In the genomic region with DNA sequence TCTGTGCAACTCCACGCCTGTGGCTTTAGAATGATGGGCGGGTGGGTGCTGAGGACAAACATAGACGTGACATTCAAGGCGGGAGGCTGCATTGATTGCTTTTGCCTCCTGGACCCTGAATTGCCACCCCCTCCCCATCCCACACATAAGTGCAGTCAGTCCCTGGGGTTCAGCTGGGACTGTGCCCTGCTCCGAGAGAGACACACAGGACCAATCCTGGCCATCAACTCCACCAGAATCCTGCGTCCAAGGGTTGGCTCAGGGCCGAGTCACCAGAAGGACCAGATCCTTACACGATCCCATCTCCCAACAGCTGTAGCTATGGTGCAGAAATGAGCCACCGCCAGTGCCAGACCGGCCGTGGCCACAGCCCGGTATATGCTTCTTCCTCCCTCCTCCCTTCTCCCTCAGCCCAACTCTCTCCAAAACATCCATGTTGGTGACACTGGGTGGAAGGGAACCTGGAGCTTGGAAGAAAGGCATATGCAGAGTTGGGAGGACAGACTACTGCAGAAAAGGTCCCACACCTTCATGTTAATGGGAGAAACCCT, we compare ENCODE assay signal across 27 cellular contexts. TPM values are rescaled to one million over a fixed set of nuclear protein-coding genes. Genes with fewer than 3 reads are reported as not detected.
"Had no signal": no experiment of that assay in that cellular context is flagged by ENCODE, and none has a peak within 500 bp of the region (broad histone marks: within the 10 kb centered on the region; RNA-seq: fewer than 3 reads in every experiment).

No MANE protein-coding gene starts in this region.

- H3K4me1 Mint-ChIP-seq: naive thymus-derived CD8-positive, alpha-beta T cell; nephron; stimulated activated effector memory CD8-positive, alpha-beta T cell treated with anti-CD3 and anti-CD28 coated beads, Interleukin-12 subunit alpha, Interleukin-12 subunit beta, amount 100 ng/mL, for 72 hours had no signal

- H2AFZ ChIP-seq: neural progenitor cell had no signal

- H3K9ac ChIP-seq: neural progenitor cell had no signal

- H3K27me3 ChIP-seq: neural progenitor cell, suprapubic skin, uterus had no signal

- H3K36me3 ChIP-seq: left lung, lower lobe of right lung, neural progenitor cell, pancreas, prostate gland, spleen, suprapubic skin, thoracic aorta, tibial artery, uterus had no signal

- H3K27ac Mint-ChIP-seq: naive thymus-derived CD8-positive, alpha-beta T cell; nephron; neural progenitor cell; stimulated activated effector memory CD8-positive, alpha-beta T cell treated with anti-CD3 and anti-CD28 coated beads, Interleukin-12 subunit alpha, Interleukin-12 subunit beta, amount 100 ng/mL, for 72 hours; stimulated activated naive CD8-positive, alpha-beta T cell treated with anti-CD3 and anti-CD28 coated beads, Interleukin-15, Interleukin-2, amounts not matched to agents 100 ng/mL and 50 ng/mL, for 24 hours had no signal

- H3K36me3 Mint-ChIP-seq: naive thymus-derived CD8-positive, alpha-beta T cell; neural progenitor cell; stimulated activated effector memory CD8-positive, alpha-beta T cell treated with anti-CD3 and anti-CD28 coated beads, Interleukin-12 subunit alpha, Interleukin-12 subunit beta, amount 100 ng/mL, for 72 hours had no signal

- H3K4me3 Mint-ChIP-seq: naive thymus-derived CD8-positive, alpha-beta T cell; nephron; neural progenitor cell; stimulated activated effector memory CD8-positive, alpha-beta T cell treated with anti-CD3 and anti-CD28 coated beads, Interleukin-12 subunit alpha, Interleukin-12 subunit beta, amount 100 ng/mL, for 72 hours; stimulated activated naive CD8-positive, alpha-beta T cell treated with anti-CD3 and anti-CD28 coated beads, Interleukin-15, Interleukin-2, amounts not matched to agents 100 ng/mL and 50 ng/mL, for 24 hours had no signal

- H3K9me3 Mint-ChIP-seq: nephron; stimulated activated naive CD8-positive, alpha-beta T cell treated with anti-CD3 and anti-CD28 coated beads, Interleukin-15, Interleukin-2, amounts not matched to agents 100 ng/mL and 50 ng/mL, for 24 hours had no signal

- H3K9me3 ChIP-seq: left lung, lower lobe of right lung, pancreas, prostate gland, spleen, suprapubic skin, thoracic aorta, tibial artery, uterus had no signal

- H3K4me1 ChIP-seq: left lung, lower lobe of right lung, neural progenitor cell, pancreas, prostate gland, spleen, suprapubic skin, tibial artery, uterus had no signal

- DNase-seq: hippocampal formation; kidney; left colon; left lung; lower lobe of right lung; mammary epithelial cell; mesenchymal stem cell; naive thymus-derived CD8-positive, alpha-beta T cell; pancreas; retina; right cardiac atrium; small intestine; spleen; stimulated activated CD4-positive, alpha-beta T cell treated with anti-CD3 and anti-CD28 coated beads, Interleukin-4, amount 100 ng/mL, for 24 hours; stimulated activated naive CD4-positive, alpha-beta T cell; tibial artery; trophoblast cell; uterus had no signal

- H3K4me3 ChIP-seq: left lung, lower lobe of right lung, neural progenitor cell, pancreas, prostate gland, spleen, suprapubic skin, thoracic aorta, tibial artery, uterus had no signal

- H3K27me3 Mint-ChIP-seq: stimulated activated naive CD8-positive, alpha-beta T cell treated with anti-CD3 and anti-CD28 coated beads, Interleukin-15, Interleukin-2, amounts not matched to agents 100 ng/mL and 50 ng/mL, for 24 hours had no signal

- ATAC-seq: left colon; left lung; lower lobe of right lung; naive thymus-derived CD8-positive, alpha-beta T cell; pancreas; right cardiac atrium; sciatic nerve had no signal

- H3K4me2 ChIP-seq: neural progenitor cell had no signal

- H3K27ac ChIP-seq: left lung, lower lobe of right lung, neural progenitor cell, pancreas, prostate gland, spleen, suprapubic skin, thoracic aorta, tibial artery, uterus had no signal

RNA-seq across cellular contexts. Expression of a gene that starts 27.4 kb away (rescaled TPM):
- total RNA-seq: liver; naive thymus-derived CD8-positive, alpha-beta T cell had no signal
- polyA plus RNA-seq: liver; naive thymus-derived CD8-positive, alpha-beta T cell had no signal
